In genomic region chr22:20956258-20957117, GRCh38 we compare ENCODE assay signal across 7 cellular contexts. TPM values are rescaled to one million over a fixed set of nuclear protein-coding genes. Genes with fewer than 3 reads are reported as not detected.
DNase-seq lines count a peak whose midpoint lies in the region; ATAC-seq and TF ChIP-seq lines count a peak whose summit lies in the region.
"Had no signal": no experiment of that assay in that cellular context is flagged by ENCODE, and none has a peak within 500 bp of the region (broad histone marks: within the 10 kb centered on the region; RNA-seq: fewer than 3 reads in every experiment).

No MANE protein-coding gene starts in this region.

- peak overlapping the region; percentile 81 for H3K4me2 ChIP-seq in fibroblast of lung (ENCODE audit: extremely low read depth, insufficient read depth, low read length)

- H3K27ac ChIP-seq in fibroblast of lung (ENCODE audit: insufficient read depth, low read length): no peak overlapping the region
- no peak overlapping the region for H3K27ac ChIP-seq in thymus (ENCODE audit: low read depth)

- no peak for ATAC-seq in GM18868 (IDR thresholded peaks at IDR 0.05; ENCODE audit: unreplicated experiment)

- H3K9ac ChIP-seq in fibroblast of lung (ENCODE audit: insufficient read depth, low read length): peak overlapping the region; percentile 59

- H3K4me1 ChIP-seq in fibroblast of lung (ENCODE audit: control insufficient read depth, extremely low read depth, insufficient read depth, low read length) (no peaks in the 10 kb centered on the region), thymus (ENCODE audit: control insufficient read depth, insufficient read depth, low read length) (no peaks in the 10 kb centered on the region)

- H3K4me3 ChIP-seq in fibroblast of lung (replicated peaks in 1 of 4; ENCODE audit: control extremely low read depth in 1 of 4, insufficient read depth in 1 of 4, low read depth in 3 of 4, low read length in 4 of 4) (peak overlapping the region; percentile 51 to 78 (median 58)), thymus (ENCODE audit: low read length) (peak overlapping the region; percentile 26)

- H3K27me3 Mint-ChIP-seq in activated CD4-positive, alpha-beta T cell treated with anti-CD3 and anti-CD28 coated beads, Interleukin-2, amount 10 ng/mL, durations not matched to agents 7 days and 5 days: peaks cover 30% of the 10 kb centered on the region
- H3K27me3 Mint-ChIP-seq: natural killer cell treated with Interleukin-12 subunit alpha and Interleukin-12 subunit beta and Interleukin-15 and Interleukin-18, amount 100 ng/mL, for 72 hours had no signal

- peak overlapping the region; percentile 60 for H3K27ac Mint-ChIP-seq in activated CD4-positive, alpha-beta T cell treated with anti-CD3 and anti-CD28 coated beads, Interleukin-2, amount 10 ng/mL, durations not matched to agents 7 days and 5 days

- POLR2A ChIA-PET in activated CD4-positive, alpha-beta T cell treated with anti-CD3 and anti-CD28 coated beads, Interleukin-2, amount 10 ng/mL, durations not matched to agents 7 days and 5 days (lab: Charles Lee): no interaction called here

- H3K9me3 ChIP-seq in fibroblast of lung (ENCODE audit: control insufficient read depth, insufficient read depth, low read depth, low read length): no peaks in the 10 kb centered on the region
- peaks cover 1% of the 10 kb centered on the region for H3K9me3 ChIP-seq in thymus (ENCODE audit: control insufficient read depth)

- no peak for DNase-seq in activated CD4-positive, alpha-beta T cell treated with anti-CD3 and anti-CD28 coated beads, Interleukin-2, amount 10 ng/mL, durations not matched to agents 7 days and 5 days
- DNase-seq in activated CD4-positive, alpha-beta T cell treated with anti-CD3 and anti-CD28 coated beads for 1 hour: no peak
- DNase-seq in fibroblast of lung (ENCODE audit: low read depth in 2 of 2) (peak; percentile 32 to 34), putamen (ENCODE audit: low spot score) (no peak)

- 58% methylated on average over 29 of the region's 29 CpGs for WGBS in thymus

- H3K9me3 Mint-ChIP-seq in activated CD4-positive, alpha-beta T cell treated with anti-CD3 and anti-CD28 coated beads, Interleukin-2, amount 10 ng/mL, durations not matched to agents 7 days and 5 days: no peaks in the 10 kb centered on the region
- H3K9me3 Mint-ChIP-seq: natural killer cell treated with Interleukin-12 subunit alpha and Interleukin-12 subunit beta and Interleukin-15 and Interleukin-18, amount 100 ng/mL, for 72 hours had no signal

- peaks cover 5% of the 10 kb centered on the region for H3K36me3 ChIP-seq in fibroblast of lung (ENCODE audit: control insufficient read depth, insufficient read depth, low read length)
- H3K36me3 ChIP-seq in thymus (ENCODE audit: control insufficient read depth, insufficient read depth): peaks cover 26% of the 10 kb centered on the region

- CTCF ChIA-PET in activated CD4-positive, alpha-beta T cell treated with anti-CD3 and anti-CD28 coated beads, Interleukin-2, amount 10 ng/mL, durations not matched to agents 7 days and 5 days (lab: Charles Lee): interaction anchor here (0.6 to 1.5 kb wide), 3 partner anchors 8 to 12 kb away, joined by 3 to 4 read pairs (median 3); no protein-coding TSS in a partner anchor

- H3K27me3 ChIP-seq in fibroblast of lung (ENCODE audit: control insufficient read depth, insufficient read depth, low read length): no peaks in the 10 kb centered on the region
- H3K27me3 ChIP-seq in thymus (ENCODE audit: control insufficient read depth, insufficient read depth): peaks cover 28% of the 10 kb centered on the region

- H3K79me2 ChIP-seq in fibroblast of lung (ENCODE audit: control insufficient read depth, insufficient read depth, low read length): peaks cover 4% of the 10 kb centered on the region

- no peak overlapping the region for H3K4me3 Mint-ChIP-seq in activated CD4-positive, alpha-beta T cell treated with anti-CD3 and anti-CD28 coated beads, Interleukin-2, amount 10 ng/mL, durations not matched to agents 7 days and 5 days

- peaks cover 21% of the 10 kb centered on the region for H3K36me3 Mint-ChIP-seq in activated CD4-positive, alpha-beta T cell treated with anti-CD3 and anti-CD28 coated beads, Interleukin-2, amount 10 ng/mL, durations not matched to agents 7 days and 5 days (ENCODE audit: low read depth)
- H3K36me3 Mint-ChIP-seq: natural killer cell treated with Interleukin-12 subunit alpha and Interleukin-12 subunit beta and Interleukin-15 and Interleukin-18, amount 100 ng/mL, for 72 hours had no signal

- no peaks in the 10 kb centered on the region for H4K20me1 ChIP-seq in fibroblast of lung (ENCODE audit: control insufficient read depth, extremely low read depth, insufficient read depth, low read length)

- H2AFZ ChIP-seq in fibroblast of lung (ENCODE audit: low read length): peak overlapping the region; percentile 71

- H3K4me1 Mint-ChIP-seq in activated CD4-positive, alpha-beta T cell treated with anti-CD3 and anti-CD28 coated beads, Interleukin-2, amount 10 ng/mL, durations not matched to agents 7 days and 5 days: peaks cover 6% of the 10 kb centered on the region

- TF ChIP-seq CTCF in fibroblast of lung (conservative IDR thresholded peaks at IDR 0.05 in 1 of 2, IDR thresholded peaks at IDR 0.05 in 1 of 2; ENCODE audit: low read depth in 1 of 2, low read length in 2 of 2): no peak

RNA-seq across cellular contexts. Expression of gene AIFM3, which starts 10.6 kb away (rescaled TPM):
- total RNA-seq in activated CD4-positive, alpha-beta T cell treated with anti-CD3 and anti-CD28 coated beads, Interleukin-2, amount 10 ng/mL, durations not matched to agents 7 days and 5 days: under 1 TPM in 1 of 2 experiments, not detected in 1; 0.25 TPM
- total RNA-seq in fibroblast of lung: 1.3 and 2.0 TPM in 2 replicates
- polyA plus RNA-seq in fibroblast of lung (0.14 and 0.15 TPM in 2 replicates), thymus (3.3 TPM)
- polyA plus RNA-seq in fibroblast of lung (2012): 0.10 and 0.55 TPM in 2 replicates
- polyA minus RNA-seq in fibroblast of lung (ENCODE audit: low replicate concordance): 0.52 and 1.4 TPM in 2 replicates

RNA-seq across cellular contexts. Expression of gene LZTR1, which starts 25.6 kb away (rescaled TPM):
- total RNA-seq in activated CD4-positive, alpha-beta T cell treated with anti-CD3 and anti-CD28 coated beads, Interleukin-2, amount 10 ng/mL, durations not matched to agents 7 days and 5 days: 10 to 100 TPM; 62.0 to 66.4 TPM
- total RNA-seq in fibroblast of lung: 51.9 and 75.8 TPM in 2 replicates
- polyA plus RNA-seq in fibroblast of lung: 25.1 and 27.4 TPM in 2 replicates
- 30.9 and 31.8 TPM in 2 replicates for polyA plus RNA-seq in fibroblast of lung (2012)
- 129 and 153 TPM in 2 replicates for polyA minus RNA-seq in fibroblast of lung (ENCODE audit: low replicate concordance)
- polyA plus RNA-seq in thymus: 49.2 TPM

RNA-seq across cellular contexts. Expression of gene CRKL, which starts 39.3 kb away (rescaled TPM):
- total RNA-seq in activated CD4-positive, alpha-beta T cell treated with anti-CD3 and anti-CD28 coated beads, Interleukin-2, amount 10 ng/mL, durations not matched to agents 7 days and 5 days: 10 to 100 TPM; 82.2 to 87.2 TPM
- total RNA-seq in fibroblast of lung: 39.8 and 45.1 TPM in 2 replicates
- 23.8 and 26.0 TPM in 2 replicates for polyA plus RNA-seq in fibroblast of lung
- polyA plus RNA-seq in fibroblast of lung (2012): 23.9 and 24.4 TPM in 2 replicates
- polyA minus RNA-seq in fibroblast of lung (ENCODE audit: low replicate concordance): 31.1 and 39.1 TPM in 2 replicates
- 21.9 TPM for polyA plus RNA-seq in thymus

RNA-seq across cellular contexts. Expression of gene THAP7, which starts 45.4 kb away (rescaled TPM):
- 10 to 100 TPM; 29.1 to 29.8 TPM for total RNA-seq in activated CD4-positive, alpha-beta T cell treated with anti-CD3 and anti-CD28 coated beads, Interleukin-2, amount 10 ng/mL, durations not matched to agents 7 days and 5 days
- 25.9 and 26.3 TPM in 2 replicates for total RNA-seq in fibroblast of lung
- polyA plus RNA-seq in fibroblast of lung (15.7 and 15.8 TPM in 2 replicates), thymus (40.3 TPM)
- polyA plus RNA-seq in fibroblast of lung (2012): 19.7 and 22.0 TPM in 2 replicates
- polyA minus RNA-seq in fibroblast of lung (ENCODE audit: low replicate concordance): 9.0 and 9.9 TPM in 2 replicates

RNA-seq across cellular contexts. Expression of gene P2RX6, which starts 58.5 kb away (rescaled TPM):
- total RNA-seq in activated CD4-positive, alpha-beta T cell treated with anti-CD3 and anti-CD28 coated beads, Interleukin-2, amount 10 ng/mL, durations not matched to agents 7 days and 5 days: under 1 TPM; 0.27 TPM
- 4.6 and 17.8 TPM in 2 replicates for total RNA-seq in fibroblast of lung
- 0.84 and 3.6 TPM in 2 replicates for polyA plus RNA-seq in fibroblast of lung
- polyA plus RNA-seq in fibroblast of lung (2012): 1.9 and 6.0 TPM in 2 replicates
- polyA minus RNA-seq in fibroblast of lung (ENCODE audit: low replicate concordance): 4.1 and 8.2 TPM in 2 replicates
- polyA plus RNA-seq in thymus: 0.87 TPM
- total RNA-seq: natural killer cell treated with Interleukin-12 subunit alpha and Interleukin-12 subunit beta and Interleukin-15 and Interleukin-18, amount 100 ng/mL, for 72 hours had no signal

Comparison
In these comparisons a context has a peak if more than half of its experiments do, and no peak if none do; other contexts are left out.
1. DNase-seq: peak in fibroblast of lung (2 of 2); none in activated CD4-positive, alpha-beta T cell treated with anti-CD3 and anti-CD28 coated beads, Interleukin-2, amount 10 ng/mL, durations not matched to agents 7 days and 5 days (single experiment), activated CD4-positive, alpha-beta T cell treated with anti-CD3 and anti-CD28 coated beads for 1 hour (single experiment) and putamen (single experiment).